In genomic region chr4:151771664-151772063, GRCh38 we compare ENCODE assay signal across 16 cellular contexts. TPM values are rescaled to one million over a fixed set of nuclear protein-coding genes. Genes with fewer than 3 reads are reported as not detected.
DNase-seq lines count a peak whose midpoint lies in the region; ATAC-seq and TF ChIP-seq lines count a peak whose summit lies in the region.
"Had no signal": no experiment of that assay in that cellular context is flagged by ENCODE, and none has a peak within 500 bp of the region (broad histone marks: within the 10 kb centered on the region; RNA-seq: fewer than 3 reads in every experiment).

No MANE protein-coding gene starts in this region.

- H3K36me3 Mint-ChIP-seq in Caco-2 (ENCODE audit: insufficient read depth, unreplicated experiment): no peaks in the 10 kb centered on the region

- intact Hi-C loops in Caco-2 (cut with micrococcal nuclease; ENCODE audit: unreplicated experiment): no loop called here
- intact Hi-C loops in PC-3 (cut with micrococcal nuclease): no loop called here
- intact Hi-C loops in mammary epithelial cell (cut with micrococcal nuclease): no loop called here

- H3K27me3 ChIP-seq in GM23248 (replicated peaks; ENCODE audit: insufficient read depth): peaks cover 7% of the 10 kb centered on the region; the same call in 1 of the 2 replicates
- no peaks in the 10 kb centered on the region for H3K27me3 ChIP-seq in Caco-2 (replicated peaks; ENCODE audit: control insufficient read depth, insufficient read depth, low read length)
- H3K27me3 ChIP-seq in PC-3 (ENCODE audit: low read length): no peaks in the 10 kb centered on the region
- no peaks in the 10 kb centered on the region for H3K27me3 ChIP-seq in mammary epithelial cell (ENCODE audit: insufficient read depth, low read length)

- no peaks in the 10 kb centered on the region for H3K4me1 Mint-ChIP-seq in Caco-2 (ENCODE audit: low read depth, unreplicated experiment)

- no peak overlapping the region for H3K27ac Mint-ChIP-seq in Caco-2 (ENCODE audit: unreplicated experiment)

- H3K9me3 ChIP-seq in GM23248 (ENCODE audit: low read depth) (peaks cover 6% of the 10 kb centered on the region), Caco-2 (peaks cover 10% of the 10 kb centered on the region; the same call in 1 of the 2 replicates), PC-3 (ENCODE audit: low read length) (peaks cover 11% of the 10 kb centered on the region), mammary epithelial cell (replicated peaks; ENCODE audit: insufficient read depth, low read length) (peaks cover 5% of the 10 kb centered on the region)

- H3K27ac ChIP-seq in GM23248 (no peak overlapping the region), PC-3 (ENCODE audit: low read length) (no peak overlapping the region), mammary epithelial cell (ENCODE audit: insufficient read depth, low read depth, low read length) (no peak overlapping the region)
- H3K27ac ChIP-seq: C4-2B had no signal

- no TSS peak for BruUV-seq in Caco-2 (replicated peaks; lab: Mats Ljungman, UMichigan)
- BruUV-seq in PC-3 (replicated peaks; lab: Mats Ljungman, UMichigan): no TSS peak
- no TSS peak for BruUV-seq in mammary epithelial cell (replicated peaks; lab: Mats Ljungman, UMichigan)

- H3K9ac ChIP-seq in GM23248 (no peak overlapping the region), PC-3 (ENCODE audit: low read length) (no peak overlapping the region), mammary epithelial cell (ENCODE audit: insufficient read depth, low read length) (no peak overlapping the region)

- H3K27me3 Mint-ChIP-seq in Caco-2 (ENCODE audit: insufficient read depth, unreplicated experiment): peaks cover 4% of the 10 kb centered on the region

- H3K4me2 ChIP-seq in GM23248 (ENCODE audit: unreplicated experiment) (no peak overlapping the region), PC-3 (ENCODE audit: low read length) (no peak overlapping the region), mammary epithelial cell (ENCODE audit: insufficient read depth, low read depth, low read length) (no peak overlapping the region)

- no peaks in the 10 kb centered on the region for H3F3A ChIP-seq in GM23248 (ENCODE audit: insufficient read depth)
- no peaks in the 10 kb centered on the region for H3F3A ChIP-seq in PC-3 (ENCODE audit: low read length, unreplicated experiment)

- H3K36me3 ChIP-seq in GM23248 (ENCODE audit: low read depth): no peaks in the 10 kb centered on the region
- no peaks in the 10 kb centered on the region for H3K36me3 ChIP-seq in Caco-2 (ENCODE audit: control insufficient read depth, insufficient read depth, low read length)
- no peaks in the 10 kb centered on the region for H3K36me3 ChIP-seq in PC-3 (ENCODE audit: low read depth, low read length)
- no peaks in the 10 kb centered on the region for H3K36me3 ChIP-seq in mammary epithelial cell (ENCODE audit: insufficient read depth, low read length)

- H3K9me3 Mint-ChIP-seq in Caco-2 (ENCODE audit: unreplicated experiment): peaks cover 38% of the 10 kb centered on the region

- in situ Hi-C loops in GM23248 (cut with MboI) (no loop called here), mammary epithelial cell (cut with MboI; ENCODE audit: low sequenced_read_pairs in 2 of 2) (no loop called here)

- H3K79me2 ChIP-seq in GM23248 (ENCODE audit: insufficient read depth): no peaks in the 10 kb centered on the region
- H3K79me2 ChIP-seq in PC-3 (ENCODE audit: low read length): no peaks in the 10 kb centered on the region
- H3K79me2 ChIP-seq in mammary epithelial cell (ENCODE audit: insufficient read depth, low read length): no peaks in the 10 kb centered on the region

- 9 to 11% methylated on average over 5 of the region's 5 CpGs for WGBS in GM23248 (ENCODE audit: low coverage in 1 of 2, low lambda C conversion rate in 2 of 2, missing lambda C conversion rate in 2 of 2), 2 experiments
- 27% methylated on average over 5 of the region's 5 CpGs for WGBS in mammary epithelial cell (ENCODE audit: low coverage, missing lambda C conversion rate)

- H3K4me1 ChIP-seq in GM23248 (ENCODE audit: insufficient read depth) (no peaks in the 10 kb centered on the region), Caco-2 (no peaks in the 10 kb centered on the region), PC-3 (ENCODE audit: insufficient read depth, low read length) (no peaks in the 10 kb centered on the region), mammary epithelial cell (ENCODE audit: insufficient read depth, low read length) (no peaks in the 10 kb centered on the region)

- H3K4me3 Mint-ChIP-seq in Caco-2 (ENCODE audit: unreplicated experiment): no peak overlapping the region

- dilution Hi-C loops in mammary epithelial cell (cut with HindIII; ENCODE audit: low sequenced_read_pairs): no loop called here

- H3K4me3 ChIP-seq in AG10803 (ENCODE audit: low read length) (no peak overlapping the region), GM23248 (no peak overlapping the region), Caco-2 (ENCODE audit: low read depth, low read length) (no peak overlapping the region), PC-3 (ENCODE audit: low read length) (no peak overlapping the region), mammary epithelial cell (replicated peaks in 1 of 3; ENCODE audit: insufficient read depth in 1 of 3, low read depth in 2 of 3, low read length in 3 of 3) (no peak overlapping the region)

- H2AFZ ChIP-seq in GM23248: peak overlapping the region; percentile 13; the same call in 1 of the 2 replicates
- no peak overlapping the region for H2AFZ ChIP-seq in PC-3 (ENCODE audit: low read length)
- H2AFZ ChIP-seq in mammary epithelial cell (ENCODE audit: low read depth, low read length): no peak overlapping the region

- no peak for ATAC-seq in PC-3

- H3K9me2 ChIP-seq in GM23248 (ENCODE audit: insufficient read depth) (no peaks in the 10 kb centered on the region; the same call in 1 of the 2 replicates), PC-3 (replicated peaks; ENCODE audit: low read length) (no peaks in the 10 kb centered on the region)

- TF ChIP-seq CTCF in AG10803 (conservative IDR thresholded peaks at IDR 0.05; ENCODE audit: low read length) (no peak), Caco-2 (IDR thresholded peaks at IDR 0.05; ENCODE audit: insufficient read depth in 1 of 2, low read depth in 1 of 2, low read length in 1 of 2, severe bottlenecking in 1 of 2, unreplicated experiment in 1 of 2) (no peak), PC-3 (conservative IDR thresholded peaks at IDR 0.05; ENCODE audit: low read depth, low read length) (no peak), mammary epithelial cell (conservative IDR thresholded peaks at IDR 0.05 in 1 of 2, IDR thresholded peaks at IDR 0.05 in 1 of 2; ENCODE audit: extremely low read depth in 1 of 2, insufficient read depth in 1 of 2, low read depth in 1 of 2, low read length in 2 of 2) (no peak)

- CTCF ChIA-PET in Caco-2 (lab: Charles Lee) (no interaction called here), PC-3 (lab: Charles Lee) (no interaction called here), mammary epithelial cell (lab: Charles Lee; ENCODE audit: low non-redundant PET) (no interaction called here)

- peak; percentile 54 for DNase-seq in AG10803 (ENCODE audit: low read depth)
- DNase-seq in GM23248: peak; percentile 19
- peak; percentile 48 for DNase-seq in cerebellum (ENCODE audit: low spot score)
- peak; percentile 48 for DNase-seq in left kidney (ENCODE audit: low read depth, low spot score)
- DNase-seq in RPMI8226: no peak
- DNase-seq in Caco-2: no peak
- no peak for DNase-seq in PC-3
- no peak for DNase-seq in mammary epithelial cell
- DNase-seq: DND-41, GF-D8, NCI-H1048, NCI-H1436 treated with DMSO at 0.1 percent for 48 hours, NCI-H2029 treated with DMSO at 0.1 percent for 48 hours, NCI-H2171 treated with DMSO at 0.1 percent for 48 hours, NCI-H774 had no signal

- POLR2A ChIA-PET in Caco-2 (lab: Charles Lee) (no interaction called here), PC-3 (lab: Charles Lee; ENCODE audit: unreplicated experiment) (interaction anchor here (0.7 kb wide), 1 partner anchor 15 kb away, joined by 3 read pairs; no protein-coding TSS in a partner anchor)

- H4K20me1 ChIP-seq in GM23248 (ENCODE audit: insufficient read depth) (no peaks in the 10 kb centered on the region), PC-3 (ENCODE audit: low read length) (no peaks in the 10 kb centered on the region), mammary epithelial cell (ENCODE audit: insufficient read depth, low read length) (no peaks in the 10 kb centered on the region)

RNA-seq across cellular contexts. Expression of gene GATB, which starts 10.9 kb away (rescaled TPM):
- total RNA-seq in GM23248 (2014; rRNA removed; shearing (Covaris generic)): 18.0 and 18.3 TPM in 2 replicates
- polyA plus RNA-seq in GM23248 (2016; fragmentation: Nextera tagmentation; extraction: Ambion mirVana): 20.0 and 21.1 TPM in 2 replicates
- 17.9 TPM for total RNA-seq in cerebellum
- 20.6 and 29.6 TPM in 2 replicates for total RNA-seq in Caco-2 (2022)
- 20.4 and 22.7 TPM in 2 replicates for total RNA-seq in PC-3 (2014; rRNA removed)
- 10 to 100 TPM; 15.2 to 21.2 TPM for total RNA-seq in mammary epithelial cell
- 21.0 TPM for polyA plus RNA-seq in mammary epithelial cell
- 39.9 TPM for polyA minus RNA-seq in mammary epithelial cell

Comparison
In these comparisons a context has a peak if more than half of its experiments do, and no peak if none do; other contexts are left out.
1. DNase-seq: peak in AG10803 (single experiment), GM23248 (single experiment), cerebellum (single experiment) and left kidney (single experiment); none in RPMI8226 (single experiment), Caco-2 (0 of 2), PC-3 (single experiment) and mammary epithelial cell (single experiment).